ENCODE assay signal across 9 cellular contexts in the genomic region with DNA sequence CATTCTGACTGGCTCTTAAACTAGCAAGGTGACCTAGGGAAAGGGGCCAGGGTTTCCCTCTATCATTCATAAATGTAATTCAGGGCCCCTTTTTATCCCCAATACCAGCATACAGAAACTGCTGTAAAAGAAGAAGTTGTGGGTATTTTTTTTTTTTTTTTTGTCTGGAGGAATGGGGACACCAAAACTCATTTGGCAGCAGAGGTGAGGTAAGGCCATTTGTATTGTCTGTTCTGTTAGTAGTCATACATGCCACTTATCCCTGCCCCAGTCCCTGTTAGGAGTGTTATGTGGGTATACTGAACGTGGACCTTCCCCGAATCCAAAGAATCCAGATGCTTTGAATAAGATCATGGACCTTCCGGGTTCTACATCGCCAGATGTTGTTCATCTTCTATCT. TPM values are rescaled to one million over a fixed set of nuclear protein-coding genes. Genes with fewer than 3 reads are reported as not detected.
DNase-seq lines count a peak whose midpoint lies in the region; ATAC-seq and TF ChIP-seq lines count a peak whose summit lies in the region.
"Had no signal": no experiment of that assay in that cellular context is flagged by ENCODE, and none has a peak within 500 bp of the region (broad histone marks: within the 10 kb centered on the region; RNA-seq: fewer than 3 reads in every experiment).

No MANE protein-coding gene starts in this region.

- H3K27me3 ChIP-seq in iPS-20b (ENCODE audit: insufficient read depth, low read length), result no peaks in the 10 kb centered on the region
- no peaks in the 10 kb centered on the region for H3K27me3 ChIP-seq in thoracic aorta (replicated peaks; ENCODE audit: insufficient read depth)

- CTCF ChIA-PET in activated naive CD4-positive, alpha-beta T cell treated with anti-CD3 and anti-CD28 coated beads for 36 hours (lab: Charles Lee), result no interaction called here
- CTCF ChIA-PET in activated CD4-positive, alpha-beta memory T cell treated with anti-CD3 and anti-CD28 coated beads for 36 hours (lab: Charles Lee), result no interaction called here

- no peaks in the 10 kb centered on the region for H3K9me3 Mint-ChIP-seq in activated naive CD4-positive, alpha-beta T cell treated with anti-CD3 and anti-CD28 coated beads for 36 hours
- H3K9me3 Mint-ChIP-seq in activated naive CD4-positive, alpha-beta T cell treated with anti-CD3 and anti-CD28 coated beads, Interleukin-2, amount 50 U/mL, for 72 hours, result no peaks in the 10 kb centered on the region
- H3K9me3 Mint-ChIP-seq in activated CD4-positive, alpha-beta memory T cell treated with anti-CD3 and anti-CD28 coated beads for 36 hours, result no peaks in the 10 kb centered on the region

- H3K36me3 ChIP-seq in iPS-20b (ENCODE audit: insufficient read depth, low read depth, low read length) (peaks cover 14% of the 10 kb centered on the region), thoracic aorta (no peaks in the 10 kb centered on the region)

- peak overlapping the region; percentile 94 for H3K4me3 ChIP-seq in iPS-20b (ENCODE audit: low read length)
- H3K4me3 ChIP-seq in thoracic aorta, result peak overlapping the region; percentile 80

- peak overlapping the region; percentile 100 for H3K27ac Mint-ChIP-seq in activated naive CD4-positive, alpha-beta T cell treated with anti-CD3 and anti-CD28 coated beads for 36 hours
- peak overlapping the region in 1 of 2 donors; percentile 99 for H3K27ac Mint-ChIP-seq in activated naive CD4-positive, alpha-beta T cell treated with anti-CD3 and anti-CD28 coated beads, Interleukin-2, amount 50 U/mL, for 72 hours
- H3K27ac Mint-ChIP-seq in activated CD4-positive, alpha-beta memory T cell treated with anti-CD3 and anti-CD28 coated beads for 36 hours, result peak overlapping the region; percentile 100

- H3K9ac ChIP-seq in iPS-20b (ENCODE audit: low read depth, low read length), result peak overlapping the region; percentile 97

- H3K4me1 ChIP-seq in iPS-20b (ENCODE audit: insufficient read depth, low read length) (peaks cover 32% of the 10 kb centered on the region), thoracic aorta (ENCODE audit: control insufficient read depth in 1 of 2, low read depth in 2 of 2) (peaks cover 42 to 71% of the 10 kb centered on the region in 2 donors)

- H3K36me3 Mint-ChIP-seq in activated naive CD4-positive, alpha-beta T cell treated with anti-CD3 and anti-CD28 coated beads for 36 hours (ENCODE audit: low read depth), result peaks cover 37% of the 10 kb centered on the region
- H3K36me3 Mint-ChIP-seq in activated naive CD4-positive, alpha-beta T cell treated with anti-CD3 and anti-CD28 coated beads, Interleukin-2, amount 50 U/mL, for 72 hours, result peaks cover 28 to 29% of the 10 kb centered on the region in 2 donors
- H3K36me3 Mint-ChIP-seq in activated CD4-positive, alpha-beta memory T cell treated with anti-CD3 and anti-CD28 coated beads for 36 hours, result peaks cover 36% of the 10 kb centered on the region

- H3K27ac ChIP-seq in iPS-20b (ENCODE audit: low read length) (no peak overlapping the region), thoracic aorta (peak overlapping the region in 1 of 2 donors; percentile 99)

- no peaks in the 10 kb centered on the region for H3K27me3 Mint-ChIP-seq in activated naive CD4-positive, alpha-beta T cell treated with anti-CD3 and anti-CD28 coated beads for 36 hours (ENCODE audit: low read depth)
- no peaks in the 10 kb centered on the region for H3K27me3 Mint-ChIP-seq in activated CD4-positive, alpha-beta memory T cell treated with anti-CD3 and anti-CD28 coated beads for 36 hours

- TF ChIP-seq CTCF in thoracic aorta (IDR thresholded peaks at IDR 0.05), result no peak

- peaks cover 71% of the 10 kb centered on the region for H3K4me1 Mint-ChIP-seq in activated naive CD4-positive, alpha-beta T cell treated with anti-CD3 and anti-CD28 coated beads for 36 hours (ENCODE audit: low read depth)
- peaks cover 65% of the 10 kb centered on the region for H3K4me1 Mint-ChIP-seq in activated CD4-positive, alpha-beta memory T cell treated with anti-CD3 and anti-CD28 coated beads for 36 hours (ENCODE audit: low read depth)

- ATAC-seq in activated naive CD4-positive, alpha-beta T cell treated with anti-CD3 and anti-CD28 coated beads, Interleukin-2, amount 50 U/mL, for 72 hours, result no peak
- ATAC-seq in thoracic aorta (ENCODE audit: insufficient number of reproducible peaks, low FRiP score, low read depth) (no peak), HG03108 (IDR thresholded peaks at IDR 0.05; ENCODE audit: unreplicated experiment) (no peak)
- ATAC-seq: esophagus mucosa had no signal

- POLR2A ChIA-PET in activated CD4-positive, alpha-beta memory T cell treated with anti-CD3 and anti-CD28 coated beads for 36 hours (lab: Charles Lee), result no interaction called here

- H3K9me3 ChIP-seq in iPS-20b (ENCODE audit: insufficient read depth, low read depth, low read length) (no peaks in the 10 kb centered on the region), thoracic aorta (no peaks in the 10 kb centered on the region)

- no peak for DNase-seq in activated naive CD4-positive, alpha-beta T cell treated with anti-CD3 and anti-CD28 coated beads for 36 hours
- no peak for DNase-seq in activated naive CD4-positive, alpha-beta T cell treated with anti-CD3 and anti-CD28 coated beads, Interleukin-2, amount 50 U/mL, for 72 hours (ENCODE audit: low spot score in 2 of 2)
- no peak for DNase-seq in activated CD4-positive, alpha-beta memory T cell treated with anti-CD3 and anti-CD28 coated beads for 36 hours
- DNase-seq in thoracic aorta (ENCODE audit: low spot score) (no peak), D341Med (ENCODE audit: low spot score) (no peak), NCI-H1930 (lab: John Stamatoyannopoulos, UW) (no peak)

- intact Hi-C loops in activated naive CD4-positive, alpha-beta T cell treated with anti-CD3 and anti-CD28 coated beads for 36 hours (cut with micrococcal nuclease), result loop anchor here (5.0 kb wide), 2 partner anchors 370 to 1180 kb away; partner anchors contain the start of genes COPS9 and DTYMK
- intact Hi-C loops in activated CD4-positive, alpha-beta memory T cell treated with anti-CD3 and anti-CD28 coated beads for 36 hours (cut with micrococcal nuclease), result loop anchor here (2.0 to 10.0 kb wide), 5 partner anchors 19 to 385 kb away; partner anchors contain the start of genes ATG4B, DTYMK, ING5 and THAP4

- H3K4me3 Mint-ChIP-seq in activated naive CD4-positive, alpha-beta T cell treated with anti-CD3 and anti-CD28 coated beads for 36 hours, result peak overlapping the region; percentile 100
- H3K4me3 Mint-ChIP-seq in activated CD4-positive, alpha-beta memory T cell treated with anti-CD3 and anti-CD28 coated beads for 36 hours, result peak overlapping the region; percentile 98

RNA-seq across cellular contexts. Expression of gene SEPTIN2, which starts 1.7 kb away (rescaled TPM):
- 100 to 1,000 TPM; 216 to 227 TPM for total RNA-seq in activated naive CD4-positive, alpha-beta T cell treated with anti-CD3 and anti-CD28 coated beads for 36 hours
- 100 to 1,000 TPM; 148 to 210 TPM for total RNA-seq in activated naive CD4-positive, alpha-beta T cell treated with anti-CD3 and anti-CD28 coated beads, Interleukin-2, amount 50 U/mL, for 72 hours
- total RNA-seq in activated CD4-positive, alpha-beta memory T cell treated with anti-CD3 and anti-CD28 coated beads for 36 hours, result 100 to 1,000 TPM; 255 to 261 TPM
- total RNA-seq in thoracic aorta, result 100 to 1,000 TPM; 289 to 405 TPM

RNA-seq across cellular contexts. Expression of gene HDLBP, which starts 1.9 kb away (rescaled TPM):
- total RNA-seq in activated naive CD4-positive, alpha-beta T cell treated with anti-CD3 and anti-CD28 coated beads for 36 hours, result 100 to 1,000 TPM; 278 to 297 TPM
- total RNA-seq in activated naive CD4-positive, alpha-beta T cell treated with anti-CD3 and anti-CD28 coated beads, Interleukin-2, amount 50 U/mL, for 72 hours, result 100 to 1,000 TPM; 276 to 297 TPM
- total RNA-seq in activated CD4-positive, alpha-beta memory T cell treated with anti-CD3 and anti-CD28 coated beads for 36 hours, result 100 to 1,000 TPM; 243 to 251 TPM
- total RNA-seq in thoracic aorta, result 100 to 1,000 TPM; 404 to 447 TPM

RNA-seq across cellular contexts. Expression of gene FARP2, which starts 38.7 kb away (rescaled TPM):
- 10 to 100 TPM; 19.5 to 19.6 TPM for total RNA-seq in activated naive CD4-positive, alpha-beta T cell treated with anti-CD3 and anti-CD28 coated beads for 36 hours
- total RNA-seq in activated naive CD4-positive, alpha-beta T cell treated with anti-CD3 and anti-CD28 coated beads, Interleukin-2, amount 50 U/mL, for 72 hours, result 10 to 100 TPM; 24.0 to 32.8 TPM
- 10 to 100 TPM; 25.1 to 29.5 TPM for total RNA-seq in activated CD4-positive, alpha-beta memory T cell treated with anti-CD3 and anti-CD28 coated beads for 36 hours
- 10 to 100 TPM; 48.1 to 67.4 TPM for total RNA-seq in thoracic aorta
